9 cellular contexts compared by ENCODE assay signal in the genomic region with DNA sequence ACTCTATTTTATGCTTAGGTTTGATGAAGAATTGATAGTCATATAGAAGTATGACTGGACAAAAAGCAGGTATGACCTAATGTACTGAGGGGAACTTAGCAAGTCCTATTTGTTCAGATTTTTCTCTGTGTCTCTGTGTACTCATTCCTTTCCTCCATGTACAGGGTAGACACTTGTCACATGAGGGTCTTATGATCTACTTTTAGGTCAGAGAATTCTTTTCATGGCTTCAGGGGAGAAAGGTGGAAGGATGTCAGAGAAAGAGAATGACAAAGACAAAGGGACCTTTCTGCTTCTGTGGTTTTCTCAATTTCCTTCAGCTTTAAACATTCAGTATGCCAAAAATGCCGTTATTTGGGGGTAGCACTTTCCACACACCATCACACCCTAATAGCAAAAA.
"Had no signal": no experiment of that assay in that cellular context is flagged by ENCODE, and none has a peak within 500 bp of the region (broad histone marks: within the 10 kb centered on the region; RNA-seq: fewer than 3 reads in every experiment).

No MANE protein-coding gene starts in this region.

- DNase-seq: GM23248, GOT3, H7, HFFc6 had no signal

- H3K4me3 ChIP-seq: GM23248, HAP-1, K562 had no signal

- ATAC-seq: HCT116, HepG2, K562 had no signal

- H3K27ac ChIP-seq: GM23248, HL-60 had no signal

- H3K36me3 ChIP-seq: HAP-1 had no signal

- H3K9me3 ChIP-seq: HAP-1 had no signal

- FAIRE-seq: HepG2, K562 had no signal
